ENCODE assay signal across 29 cellular contexts in the genomic region with DNA sequence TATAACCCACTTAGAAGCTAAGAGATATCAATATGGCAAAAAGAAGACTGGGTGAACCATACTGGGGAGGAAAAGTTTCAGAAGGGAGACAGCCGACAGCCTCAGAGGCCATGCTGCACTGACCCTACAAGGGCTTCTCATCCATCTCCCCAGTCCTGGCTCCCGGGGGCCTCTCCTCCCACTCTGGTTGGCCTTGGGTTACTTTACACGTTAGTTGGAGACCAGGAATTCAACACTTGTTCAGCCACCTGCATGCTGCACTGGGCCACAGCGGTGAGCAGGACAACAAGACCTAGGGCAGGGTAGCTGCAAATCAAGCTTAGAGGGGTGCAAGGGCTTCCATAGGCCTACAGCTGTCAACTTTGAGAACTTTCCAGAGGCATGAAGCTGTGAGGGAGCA. TPM values are rescaled to one million over a fixed set of nuclear protein-coding genes. Genes with fewer than 3 reads are reported as not detected.
"Had no signal": no experiment of that assay in that cellular context is flagged by ENCODE, and none has a peak within 500 bp of the region (broad histone marks: within the 10 kb centered on the region; RNA-seq: fewer than 3 reads in every experiment).

No MANE protein-coding gene starts in this region.

- H3K36me3 ChIP-seq: adrenal gland, ascending aorta, brain microvascular endothelial cell, gastrocnemius medialis, thoracic aorta had no signal

- H3K36me3 Mint-ChIP-seq: memory B cell, T-cell had no signal

- H3K27me3 ChIP-seq: adrenal gland, ascending aorta, brain microvascular endothelial cell, gastrocnemius medialis had no signal

- H3K4me3 Mint-ChIP-seq: activated CD4-positive, alpha-beta T cell treated with anti-CD3 and anti-CD28 coated beads, Interleukin-2, amount 10 ng/mL, durations not matched to agents 7 days and 5 days; activated CD8-positive, alpha-beta T cell treated with anti-CD3 and anti-CD28 coated beads, Interleukin-2, amount 10 ng/mL, durations not matched to agents 7 days and 5 days; activated naive CD8-positive, alpha-beta T cell; activated T-cell treated with anti-CD3 and anti-CD28 coated beads, Interleukin-2, amount 50 U/mL, for 24 hours; memory B cell; nephron; stimulated activated naive B cell treated with anti-CD40 and anti-IgM and Interleukin-4, amounts not matched to agents 10 μg/mL and 1 μg/mL and 100 μg/mL, for 72 hours; T-cell; T-helper 2 cell treated with Interferon-gamma antibody and Interleukin-4, amounts not matched to agents 5 μg/mL and 100 μg/mL, for 36 hours had no signal

- H3K9me3 ChIP-seq: adrenal gland, ascending aorta, gastrocnemius medialis, thoracic aorta had no signal

- DNase-seq: activated CD4-positive, alpha-beta T cell treated with anti-CD3 and anti-CD28 coated beads, Interleukin-2, amount 10 ng/mL, durations not matched to agents 7 days and 5 days; activated CD8-positive, alpha-beta T cell treated with anti-CD3 and anti-CD28 coated beads, Interleukin-2, amount 10 ng/mL, durations not matched to agents 7 days and 5 days; activated naive CD4-positive, alpha-beta T cell; activated T-cell treated with anti-CD3 and anti-CD28 coated beads, Interleukin-2, amount 50 U/mL, for 24 hours; adrenal gland; brain microvascular endothelial cell; caudate nucleus; effector memory CD4-positive, alpha-beta T cell; gastrocnemius medialis; head of caudate nucleus; hypothalamus; posterior cingulate gyrus; stimulated activated CD4-positive, alpha-beta T cell treated with anti-CD3 and anti-CD28 coated beads, Interleukin-2, amount 100 ng/mL, for 48 hours; stimulated activated CD8-positive, alpha-beta memory T cell treated with anti-CD3 and anti-CD28 coated beads, Interleukin-4, amount 100 ng/mL, for 48 hours; stimulated activated naive B cell treated with anti-CD40 and anti-IgM and Interleukin-4, amounts not matched to agents 10 μg/mL and 1 μg/mL and 100 μg/mL, for 72 hours; T-cell had no signal

- H3K27ac ChIP-seq: adrenal gland, ascending aorta, brain microvascular endothelial cell, thoracic aorta, VCaP had no signal

- ATAC-seq: activated CD4-positive, CD25-positive, alpha-beta regulatory T cell treated with anti-CD3 and anti-CD28 coated beads, Interleukin-2, amount 50 U/mL, for 24 hours; activated CD8-positive, alpha-beta T cell treated with anti-CD3 and anti-CD28 coated beads, Interleukin-2, amount 10 ng/mL, durations not matched to agents 7 days and 5 days; gastrocnemius medialis; sciatic nerve; stimulated activated naive B cell treated with anti-CD40 and anti-IgM and Interleukin-4, amounts not matched to agents 10 μg/mL and 1 μg/mL and 100 μg/mL, for 72 hours; T-cell had no signal

- H3K27me3 Mint-ChIP-seq: activated CD4-positive, alpha-beta T cell treated with anti-CD3 and anti-CD28 coated beads, Interleukin-2, amount 10 ng/mL, durations not matched to agents 7 days and 5 days; activated T-cell treated with anti-CD3 and anti-CD28 coated beads, Interleukin-2, amount 50 U/mL, for 24 hours; memory B cell; stimulated activated naive B cell treated with anti-CD40 and anti-IgM and Interleukin-4, amounts not matched to agents 10 μg/mL and 1 μg/mL and 100 μg/mL, for 72 hours; T-cell had no signal

- H3K4me3 ChIP-seq: adrenal gland, ascending aorta, gastrocnemius medialis, smooth muscle cell, thoracic aorta had no signal

- H3K27ac Mint-ChIP-seq: activated CD4-positive, alpha-beta T cell treated with anti-CD3 and anti-CD28 coated beads, Interleukin-2, amount 10 ng/mL, durations not matched to agents 7 days and 5 days; activated CD8-positive, alpha-beta T cell treated with anti-CD3 and anti-CD28 coated beads, Interleukin-2, amount 10 ng/mL, durations not matched to agents 7 days and 5 days; activated naive CD8-positive, alpha-beta T cell; activated T-cell treated with anti-CD3 and anti-CD28 coated beads, Interleukin-2, amount 50 U/mL, for 24 hours; activated T-helper 2 cell treated with anti-CD3 and anti-CD28 coated beads, Interferon-gamma antibody, Interleukin-2, Interleukin-4, amounts not matched to agents 10 μg/mL and 5 μg/mL and 100 μg/mL, durations not matched to agents 14 hours and 24 hours and 36 hours; memory B cell; nephron; stimulated activated naive B cell treated with anti-CD40 and anti-IgM and Interleukin-4, amounts not matched to agents 10 μg/mL and 1 μg/mL and 100 μg/mL, for 72 hours; T-cell; T-helper 2 cell treated with Interferon-gamma antibody and Interleukin-4, amounts not matched to agents 5 μg/mL and 100 μg/mL, for 36 hours had no signal

- H3K4me1 Mint-ChIP-seq: memory B cell had no signal

- H3K9me3 Mint-ChIP-seq: nephron; T-helper 2 cell treated with Interferon-gamma antibody and Interleukin-4, amounts not matched to agents 5 μg/mL and 100 μg/mL, for 36 hours had no signal

RNA-seq across cellular contexts. Expression of a gene that starts 28.6 kb away (rescaled TPM):
- total RNA-seq: activated CD8-positive, alpha-beta T cell treated with anti-CD3 and anti-CD28 coated beads, Interleukin-2, amount 10 ng/mL, durations not matched to agents 7 days and 5 days; dermis microvascular lymphatic vessel endothelial cell; myocyte had no signal
